25 cellular contexts compared by ENCODE assay signal in the genomic region with DNA sequence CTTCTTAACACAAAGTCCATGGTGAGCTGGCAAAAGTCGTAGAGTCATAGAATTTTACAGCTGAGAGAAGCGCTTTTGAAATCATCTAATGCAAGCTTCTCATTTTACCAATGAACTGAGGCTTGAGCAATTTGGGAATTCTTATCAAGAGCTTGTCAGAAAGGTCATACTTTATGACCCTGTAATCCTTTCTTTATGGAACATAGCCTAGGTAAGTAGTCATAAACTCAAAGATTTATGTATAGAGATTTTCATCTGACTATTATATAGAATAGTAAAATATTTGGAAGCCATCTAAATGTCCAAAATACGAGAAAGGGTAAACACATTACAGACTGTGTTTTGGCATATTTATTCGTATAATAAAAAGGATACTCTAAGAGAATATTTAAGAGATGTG.
"Had no signal": no experiment of that assay in that cellular context is flagged by ENCODE, and none has a peak within 500 bp of the region (broad histone marks: within the 10 kb centered on the region; RNA-seq: fewer than 3 reads in every experiment).

No MANE protein-coding gene starts in this region.

- H3K4me1 Mint-ChIP-seq: mesothelial cell of epicardium; naive thymus-derived CD4-positive, alpha-beta T cell; nephron; neural progenitor cell; stimulated activated naive B cell treated with anti-CD40 and anti-IgM and Interleukin-4, amounts not matched to agents 10 μg/mL and 1 μg/mL and 100 μg/mL, for 72 hours; stimulated activated naive CD8-positive, alpha-beta T cell treated with anti-CD3 and anti-CD28 coated beads, Interleukin-15, amount 100 ng/mL, for 72 hours had no signal

- H3K27me3 ChIP-seq: esophagus squamous epithelium, left lung, neural progenitor cell, right atrium auricular region, suprapubic skin, upper lobe of right lung, uterus had no signal

- H3K27me3 Mint-ChIP-seq: effector memory CD8-positive, alpha-beta T cell; naive thymus-derived CD4-positive, alpha-beta T cell; progenitor cell of endocrine pancreas; stimulated activated naive B cell treated with anti-CD40 and anti-IgM and Interleukin-4, amounts not matched to agents 10 μg/mL and 1 μg/mL and 100 μg/mL, for 72 hours; stimulated activated naive CD8-positive, alpha-beta T cell treated with anti-CD3 and anti-CD28 coated beads, Interleukin-15, amount 100 ng/mL, for 72 hours had no signal

- H3K9ac ChIP-seq: neural progenitor cell, parathyroid adenoma had no signal

- DNase-seq: dermis blood vessel endothelial cell; effector memory CD8-positive, alpha-beta T cell; erythroblast; esophagus squamous epithelium; left lung; mesenchymal stem cell; naive thymus-derived CD4-positive, alpha-beta T cell; stimulated activated CD4-positive, alpha-beta T cell treated with anti-CD3 and anti-CD28 coated beads, Interleukin-4, amount 100 ng/mL, for 4 hours; stimulated activated naive B cell treated with anti-CD40 and anti-IgM and Interleukin-4, amounts not matched to agents 10 μg/mL and 1 μg/mL and 100 μg/mL, for 72 hours; stimulated activated naive CD8-positive, alpha-beta T cell treated with anti-CD3 and anti-CD28 coated beads, Interleukin-15, amount 100 ng/mL, for 72 hours; transverse colon; upper lobe of right lung; uterus had no signal

- FAIRE-seq: endometrium, frontal cortex, keratinocyte had no signal

- H3K4me3 Mint-ChIP-seq: effector memory CD8-positive, alpha-beta T cell; mesothelial cell of epicardium; naive thymus-derived CD4-positive, alpha-beta T cell; nephron; neural progenitor cell; stimulated activated naive B cell treated with anti-CD40 and anti-IgM and Interleukin-4, amounts not matched to agents 10 μg/mL and 1 μg/mL and 100 μg/mL, for 72 hours; stimulated activated naive CD8-positive, alpha-beta T cell treated with anti-CD3 and anti-CD28 coated beads, Interleukin-15, amount 100 ng/mL, for 72 hours had no signal

- H3K9me3 ChIP-seq: esophagus squamous epithelium, right atrium auricular region, suprapubic skin, transverse colon, upper lobe of right lung, uterus had no signal

- H2AFZ ChIP-seq: neural progenitor cell, parathyroid adenoma had no signal

- H3K27ac Mint-ChIP-seq: effector memory CD8-positive, alpha-beta T cell; mesothelial cell of epicardium; naive thymus-derived CD4-positive, alpha-beta T cell; nephron; neural progenitor cell; progenitor cell of endocrine pancreas; stimulated activated naive B cell treated with anti-CD40 and anti-IgM and Interleukin-4, amounts not matched to agents 10 μg/mL and 1 μg/mL and 100 μg/mL, for 72 hours; stimulated activated naive CD8-positive, alpha-beta T cell treated with anti-CD3 and anti-CD28 coated beads, Interleukin-15, amount 100 ng/mL, for 72 hours had no signal

- H3K36me3 ChIP-seq: esophagus squamous epithelium, left lung, neural progenitor cell, right atrium auricular region, suprapubic skin, transverse colon, upper lobe of right lung, uterus had no signal

- H3K9me3 Mint-ChIP-seq: neural progenitor cell had no signal

- H3K36me3 Mint-ChIP-seq: naive thymus-derived CD4-positive, alpha-beta T cell; neural progenitor cell; stimulated activated naive B cell treated with anti-CD40 and anti-IgM and Interleukin-4, amounts not matched to agents 10 μg/mL and 1 μg/mL and 100 μg/mL, for 72 hours had no signal

- H3K4me1 ChIP-seq: esophagus squamous epithelium, left lung, neural progenitor cell, parathyroid adenoma, right atrium auricular region, suprapubic skin, upper lobe of right lung, uterus had no signal

- H3K27ac ChIP-seq: coronary artery, esophagus squamous epithelium, left lung, neural progenitor cell, parathyroid adenoma, right atrium auricular region, suprapubic skin, transverse colon, upper lobe of right lung, uterus had no signal

- H3K4me3 ChIP-seq: coronary artery, esophagus squamous epithelium, left lung, neural progenitor cell, right atrium auricular region, suprapubic skin, transverse colon, upper lobe of right lung, uterus had no signal

- H3K79me2 ChIP-seq: parathyroid adenoma had no signal

- H3K4me2 ChIP-seq: neural progenitor cell had no signal

- ATAC-seq: effector memory CD8-positive, alpha-beta T cell; left lung; naive thymus-derived CD4-positive, alpha-beta T cell; sciatic nerve; stimulated activated naive B cell treated with anti-CD40 and anti-IgM and Interleukin-4, amounts not matched to agents 10 μg/mL and 1 μg/mL and 100 μg/mL, for 72 hours; stimulated activated naive CD8-positive, alpha-beta T cell treated with anti-CD3 and anti-CD28 coated beads, Interleukin-15, amount 100 ng/mL, for 72 hours; upper lobe of right lung had no signal
